ENCODE assay signal across 25 cellular contexts in the genomic region with DNA sequence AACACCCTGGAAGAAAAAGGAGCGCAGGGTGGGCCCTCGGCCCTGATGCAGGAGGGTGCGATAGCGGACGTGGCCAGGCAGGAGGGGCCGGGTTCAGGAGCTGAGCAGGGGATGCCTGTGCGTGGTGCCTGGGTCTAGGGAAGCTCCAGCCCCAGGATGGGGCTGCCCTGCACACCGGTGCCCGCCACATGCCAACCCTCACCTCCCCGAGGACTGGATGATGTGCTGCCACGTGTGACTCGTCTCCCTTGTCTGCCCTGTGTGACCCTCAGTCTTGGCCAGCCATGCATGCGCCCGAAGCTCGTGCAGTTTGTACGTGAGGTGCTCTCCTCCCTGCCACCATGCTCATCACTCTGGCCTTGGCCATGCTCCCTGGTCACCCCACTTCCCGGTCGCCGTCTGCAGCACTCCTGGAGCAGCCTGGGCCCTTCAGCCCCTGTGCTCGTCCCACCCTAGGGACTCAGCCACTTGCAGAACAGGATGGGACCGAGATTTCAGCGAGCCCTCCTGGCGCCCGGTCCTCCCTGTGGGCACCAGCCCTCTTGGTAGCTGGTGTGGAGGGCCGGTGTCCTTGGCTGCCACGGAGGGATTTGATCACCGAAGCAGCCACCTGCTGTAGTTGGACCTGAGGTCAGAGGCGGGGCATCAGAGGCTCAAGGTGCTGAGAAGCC. TPM values are rescaled to one million over a fixed set of nuclear protein-coding genes. Genes with fewer than 3 reads are reported as not detected.
"Had no signal": no experiment of that assay in that cellular context is flagged by ENCODE, and none has a peak within 500 bp of the region (broad histone marks: within the 10 kb centered on the region; RNA-seq: fewer than 3 reads in every experiment).

No MANE protein-coding gene starts in this region.

- H3K9me3 Mint-ChIP-seq: central memory CD8-positive, alpha-beta T cell; endodermal cell; neural crest cell; stimulated activated memory B cell treated with anti-CD40 and anti-IgM and Interleukin-4, amounts not matched to agents 10 μg/mL and 1 μg/mL and 100 μg/mL, for 72 hours; type B pancreatic cell had no signal

- H3K27me3 ChIP-seq: brain microvascular endothelial cell, colonic mucosa, testis had no signal

- H3K27me3 Mint-ChIP-seq: central memory CD8-positive, alpha-beta T cell; type B pancreatic cell had no signal

- H3K4me1 ChIP-seq: colonic mucosa, left lung, psoas muscle, testis had no signal

- H3K4me1 Mint-ChIP-seq: central memory CD8-positive, alpha-beta T cell; endodermal cell had no signal

- H3K4me3 Mint-ChIP-seq: central memory CD8-positive, alpha-beta T cell; endodermal cell; neural crest cell; stimulated activated memory B cell treated with anti-CD40 and anti-IgM and Interleukin-4, amounts not matched to agents 10 μg/mL and 1 μg/mL and 100 μg/mL, for 72 hours; type B pancreatic cell had no signal

- H3K4me3 ChIP-seq: colonic mucosa, left lung, psoas muscle, testis had no signal

- H3K27ac Mint-ChIP-seq: endodermal cell; stimulated activated memory B cell treated with anti-CD40 and anti-IgM and Interleukin-4, amounts not matched to agents 10 μg/mL and 1 μg/mL and 100 μg/mL, for 72 hours; type B pancreatic cell had no signal

- ATAC-seq: activated CD4-positive, CD25-positive, alpha-beta regulatory T cell treated with anti-CD3 and anti-CD28 coated beads, Interleukin-2, amount 50 U/mL, for 24 hours; left lung; psoas muscle; sciatic nerve; stimulated activated memory B cell treated with anti-CD40 and anti-IgM and Interleukin-4, amounts not matched to agents 10 μg/mL and 1 μg/mL and 100 μg/mL, for 72 hours had no signal

- H3K9me3 ChIP-seq: colonic mucosa, left lung, psoas muscle, testis had no signal

- H3K36me3 ChIP-seq: colonic mucosa had no signal

- DNase-seq: activated CD4-positive, alpha-beta T cell treated with anti-CD3 and anti-CD28 coated beads, Interleukin-2, amount 50 U/mL, for 1 hour; activated CD8-positive, alpha-beta memory T cell treated with anti-CD3 and anti-CD28 coated beads, Interleukin-2, amount 50 U/mL, for 4 hours; activated effector memory CD4-positive, alpha-beta T cell treated with Interleukin-2 at 50 U/mL for 16 hours; activated naive CD4-positive, alpha-beta T cell treated with anti-CD3 and anti-CD28 coated beads, Interleukin-2, amount 50 U/mL, for 16 hours; activated T-cell treated with anti-CD3 and anti-CD28 coated beads, Interleukin-2, amount 50 U/mL, for 48 hours; brain microvascular endothelial cell; colonic mucosa; endodermal cell; foreskin fibroblast; hippocampal formation; stimulated activated CD4-positive, alpha-beta T cell treated with anti-CD3 and anti-CD28 coated beads, Interleukin-4, amount 100 ng/mL, for 24 hours; testis had no signal

- H3K36me3 Mint-ChIP-seq: type B pancreatic cell had no signal

- H3K27ac ChIP-seq: brain microvascular endothelial cell, colonic mucosa, epithelial cell of prostate, left lung, psoas muscle, testis had no signal

RNA-seq across cellular contexts. Expression of a gene that starts 4.3 kb away (rescaled TPM):
- total RNA-seq: colonic mucosa, left lung, osteoblast, psoas muscle had no signal

RNA-seq across cellular contexts. Expression of a gene that starts 34.5 kb away (rescaled TPM):
- total RNA-seq: aorta; myocyte; osteoblast; psoas muscle; T-helper 1 cell treated with Interleukin-12 subunit alpha and Interleukin-12 subunit beta and Interleukin-4 antibody, amounts not matched to agents 30 ng/mL and 1 ng/mL, for 36 hours had no signal
- polyA plus RNA-seq: aorta, psoas muscle had no signal

RNA-seq across cellular contexts. Expression of a gene that starts 53.0 kb away (rescaled TPM):
- total RNA-seq: aorta; colonic mucosa; endodermal cell; myocyte; psoas muscle; T-helper 1 cell treated with Interleukin-12 subunit alpha and Interleukin-12 subunit beta and Interleukin-4 antibody, amounts not matched to agents 30 ng/mL and 1 ng/mL, for 36 hours had no signal
- polyA plus RNA-seq: aorta had no signal
